ENCODE assay signal across 1 cellular context in the genomic region with DNA sequence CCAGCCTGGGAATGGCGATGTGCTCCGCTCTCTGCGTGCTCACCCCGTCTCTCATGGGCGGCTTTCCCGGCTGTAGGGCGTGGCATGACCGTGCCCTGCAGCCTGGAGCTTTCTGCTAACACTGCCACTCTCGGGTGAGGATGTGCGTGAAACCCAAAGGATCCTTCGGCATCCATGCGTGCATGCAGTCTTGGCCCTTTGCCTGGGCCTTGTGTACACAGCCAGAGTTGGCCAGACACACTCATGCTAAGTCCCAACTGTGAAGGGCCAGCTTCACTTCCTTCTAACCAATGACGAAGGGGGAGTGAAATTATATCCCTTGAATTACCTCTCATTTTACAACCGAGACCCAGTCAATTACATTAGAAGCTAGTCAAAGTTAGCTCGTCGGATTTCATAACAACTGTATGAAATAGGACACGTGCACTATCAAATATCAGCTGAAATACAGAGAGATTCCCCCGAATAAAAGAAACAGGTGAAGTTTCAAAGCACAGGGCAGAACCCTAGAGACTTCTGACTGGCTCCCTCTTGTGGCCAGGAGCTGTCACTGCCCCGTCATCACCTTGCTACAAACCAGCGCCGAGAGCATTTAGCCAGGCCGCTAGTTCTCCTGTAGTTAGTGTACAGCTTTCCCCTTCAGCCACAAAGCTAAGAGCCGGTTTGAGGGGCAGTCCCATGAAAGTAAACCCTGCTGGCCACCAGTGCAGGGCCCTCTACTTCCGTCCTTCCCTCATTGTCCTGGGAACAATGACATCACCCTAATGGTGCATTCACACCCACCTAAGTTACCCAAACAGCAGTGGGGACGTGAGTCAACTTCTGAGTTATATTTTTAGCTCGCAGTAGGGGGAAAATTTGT.
TF ChIP-seq lines count a peak whose summit lies in the region.

No MANE protein-coding gene starts in this region.

TF ChIP-seq in HEK293, 187 proteins besides CTCF, POLR2A, EP300 and RAD21 (continued from another document and continues in another):
- TF ChIP-seq, protein P1, sequence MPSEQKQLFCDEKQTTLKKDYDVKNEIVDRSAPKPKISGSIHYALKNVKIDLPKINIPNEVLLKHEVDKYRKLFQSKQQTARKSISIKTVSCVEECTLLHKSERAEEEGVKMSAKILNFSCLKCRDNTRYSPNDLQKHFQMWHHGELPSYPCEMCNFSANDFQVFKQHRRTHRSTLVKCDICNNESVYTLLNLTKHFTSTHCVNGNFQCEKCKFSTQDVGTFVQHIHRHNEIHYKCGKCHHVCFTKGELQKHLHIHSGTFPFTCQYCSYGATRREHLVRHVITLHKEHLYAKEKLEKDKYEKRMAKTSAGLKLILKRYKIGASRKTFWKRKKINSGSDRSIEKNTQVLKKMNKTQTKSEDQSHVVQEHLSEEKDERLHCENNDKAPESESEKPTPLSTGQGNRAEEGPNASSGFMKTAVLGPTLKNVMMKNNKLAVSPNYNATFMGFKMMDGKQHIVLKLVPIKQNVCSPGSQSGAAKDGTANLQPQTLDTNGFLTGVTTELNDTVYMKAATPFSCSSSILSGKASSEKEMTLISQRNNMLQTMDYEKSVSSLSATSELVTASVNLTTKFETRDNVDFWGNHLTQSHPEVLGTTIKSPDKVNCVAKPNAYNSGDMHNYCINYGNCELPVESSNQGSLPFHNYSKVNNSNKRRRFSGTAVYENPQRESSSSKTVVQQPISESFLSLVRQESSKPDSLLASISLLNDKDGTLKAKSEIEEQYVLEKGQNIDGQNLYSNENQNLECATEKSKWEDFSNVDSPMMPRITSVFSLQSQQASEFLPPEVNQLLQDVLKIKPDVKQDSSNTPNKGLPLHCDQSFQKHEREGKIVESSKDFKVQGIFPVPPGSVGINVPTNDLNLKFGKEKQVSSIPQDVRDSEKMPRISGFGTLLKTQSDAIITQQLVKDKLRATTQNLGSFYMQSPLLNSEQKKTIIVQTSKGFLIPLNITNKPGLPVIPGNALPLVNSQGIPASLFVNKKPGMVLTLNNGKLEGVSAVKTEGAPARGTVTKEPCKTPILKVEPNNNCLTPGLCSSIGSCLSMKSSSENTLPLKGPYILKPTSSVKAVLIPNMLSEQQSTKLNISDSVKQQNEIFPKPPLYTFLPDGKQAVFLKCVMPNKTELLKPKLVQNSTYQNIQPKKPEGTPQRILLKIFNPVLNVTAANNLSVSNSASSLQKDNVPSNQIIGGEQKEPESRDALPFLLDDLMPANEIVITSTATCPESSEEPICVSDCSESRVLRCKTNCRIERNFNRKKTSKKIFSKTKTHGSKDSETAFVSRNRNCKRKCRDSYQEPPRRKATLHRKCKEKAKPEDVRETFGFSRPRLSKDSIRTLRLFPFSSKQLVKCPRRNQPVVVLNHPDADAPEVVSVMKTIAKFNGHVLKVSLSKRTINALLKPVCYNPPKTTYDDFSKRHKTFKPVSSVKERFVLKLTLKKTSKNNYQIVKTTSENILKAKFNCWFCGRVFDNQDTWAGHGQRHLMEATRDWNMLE (tag by site-specific recombination; conservative IDR thresholded peaks at IDR 0.05; ENCODE audit: low read depth): peak; percentile 45; the same call in 1 of the 2 replicates
- TF ChIP-seq ZNF10 (tag by site-specific recombination; IDR thresholded peaks at IDR 0.05) (peak; percentile 92), ZNF146 (tag by site-specific recombination; IDR thresholded peaks at IDR 0.05) (no peak), EGR2 (tag by site-specific recombination; IDR thresholded peaks at IDR 0.05; ENCODE audit: low read depth) (0 out of 2 replicates have a peak, but pooled peaks have one; percentile 18), ZNF658 (tag by site-specific recombination; IDR thresholded peaks at IDR 0.05) (no peak), ZNF785 (tag by site-specific recombination; IDR thresholded peaks at IDR 0.05) (no peak), ZNF596 (tag by site-specific recombination; IDR thresholded peaks at IDR 0.05) (no peak), ZNF433 (tag by site-specific recombination; IDR thresholded peaks at IDR 0.05; ENCODE audit: low read depth) (no peak), KLF8 (tag by site-specific recombination; IDR thresholded peaks at IDR 0.05) (0 out of 2 replicates have a peak, but pooled peaks have one; percentile 20), ZNF155 (tag by site-specific recombination; IDR thresholded peaks at IDR 0.05) (no peak), ZNF2 (tag by site-specific recombination; IDR thresholded peaks at IDR 0.05) (0 out of 2 replicates have a peak, but pooled peaks have one; percentile 60), ZNF350 (tag by site-specific recombination; IDR thresholded peaks at IDR 0.05) (peak; percentile 62; the same call in 1 of the 2 replicates), ZNF37A (tag by site-specific recombination; IDR thresholded peaks at IDR 0.05) (no peak), ZFHX2 (tag by site-specific recombination; conservative IDR thresholded peaks at IDR 0.05) (peak; percentile 80), ZNF19 (tag by site-specific recombination; IDR thresholded peaks at IDR 0.05; ENCODE audit: low read depth) (no peak), KLF9 (tag by site-specific recombination; IDR thresholded peaks at IDR 0.05; ENCODE audit: low read depth) (no peak), SP3 (tag by site-specific recombination; IDR thresholded peaks at IDR 0.05) (no peak), ZNF223 (tag by site-specific recombination; IDR thresholded peaks at IDR 0.05) (no peak), ZNF549 (tag by site-specific recombination; IDR thresholded peaks at IDR 0.05) (no peak), ZBTB17 (tag by site-specific recombination; IDR thresholded peaks at IDR 0.05) (peak; percentile 34; the same call in 1 of the 2 replicates), ZFP37 (tag by site-specific recombination; IDR thresholded peaks at IDR 0.05) (peak; percentile 68; the same call in 1 of the 2 replicates), ZNF501 (tag by site-specific recombination; IDR thresholded peaks at IDR 0.05) (0 out of 2 replicates have a peak, but pooled peaks have one; percentile 32), ZNF423 (tag by site-specific recombination; IDR thresholded peaks at IDR 0.05) (no peak), ZNF292 (tag by site-specific recombination; IDR thresholded peaks at IDR 0.05; ENCODE audit: borderline replicate concordance, low read depth) (no peak), ZNF544 (tag by site-specific recombination; IDR thresholded peaks at IDR 0.05) (no peak), ZNF211 (tag by site-specific recombination; IDR thresholded peaks at IDR 0.05; ENCODE audit: low read depth) (no peak), ZNF529 (tag by site-specific recombination; IDR thresholded peaks at IDR 0.05; ENCODE audit: insufficient replicate concordance) (no peak), HOXA7 (CRISPR knock-in tag; IDR thresholded peaks at IDR 0.05; ENCODE audit: borderline replicate concordance) (no peak), GLIS1 (tag by site-specific recombination; IDR thresholded peaks at IDR 0.05) (no peak), ZBTB20 (tag by site-specific recombination; IDR thresholded peaks at IDR 0.05) (peak; percentile 37; the same call in 1 of the 2 replicates), FEZF1 (tag by site-specific recombination; IDR thresholded peaks at IDR 0.05) (0 out of 2 replicates have a peak, but pooled peaks have one; percentile 13), ZXDB (tag by site-specific recombination; IDR thresholded peaks at IDR 0.05) (no peak), ZNF169 (tag by site-specific recombination; IDR thresholded peaks at IDR 0.05) (no peak), ZNF747 (tag by site-specific recombination; IDR thresholded peaks at IDR 0.05) (no peak), ZNF555 (tag by site-specific recombination; conservative IDR thresholded peaks at IDR 0.05) (no peak)
- TF ChIP-seq, protein P2, sequence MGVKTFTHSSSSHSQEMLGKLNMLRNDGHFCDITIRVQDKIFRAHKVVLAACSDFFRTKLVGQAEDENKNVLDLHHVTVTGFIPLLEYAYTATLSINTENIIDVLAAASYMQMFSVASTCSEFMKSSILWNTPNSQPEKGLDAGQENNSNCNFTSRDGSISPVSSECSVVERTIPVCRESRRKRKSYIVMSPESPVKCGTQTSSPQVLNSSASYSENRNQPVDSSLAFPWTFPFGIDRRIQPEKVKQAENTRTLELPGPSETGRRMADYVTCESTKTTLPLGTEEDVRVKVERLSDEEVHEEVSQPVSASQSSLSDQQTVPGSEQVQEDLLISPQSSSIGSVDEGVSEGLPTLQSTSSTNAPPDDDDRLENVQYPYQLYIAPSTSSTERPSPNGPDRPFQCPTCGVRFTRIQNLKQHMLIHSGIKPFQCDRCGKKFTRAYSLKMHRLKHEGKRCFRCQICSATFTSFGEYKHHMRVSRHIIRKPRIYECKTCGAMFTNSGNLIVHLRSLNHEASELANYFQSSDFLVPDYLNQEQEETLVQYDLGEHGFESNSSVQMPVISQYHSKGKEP (tag by site-specific recombination; IDR thresholded peaks at IDR 0.05): peak; percentile 74
- TF ChIP-seq, protein P3, sequence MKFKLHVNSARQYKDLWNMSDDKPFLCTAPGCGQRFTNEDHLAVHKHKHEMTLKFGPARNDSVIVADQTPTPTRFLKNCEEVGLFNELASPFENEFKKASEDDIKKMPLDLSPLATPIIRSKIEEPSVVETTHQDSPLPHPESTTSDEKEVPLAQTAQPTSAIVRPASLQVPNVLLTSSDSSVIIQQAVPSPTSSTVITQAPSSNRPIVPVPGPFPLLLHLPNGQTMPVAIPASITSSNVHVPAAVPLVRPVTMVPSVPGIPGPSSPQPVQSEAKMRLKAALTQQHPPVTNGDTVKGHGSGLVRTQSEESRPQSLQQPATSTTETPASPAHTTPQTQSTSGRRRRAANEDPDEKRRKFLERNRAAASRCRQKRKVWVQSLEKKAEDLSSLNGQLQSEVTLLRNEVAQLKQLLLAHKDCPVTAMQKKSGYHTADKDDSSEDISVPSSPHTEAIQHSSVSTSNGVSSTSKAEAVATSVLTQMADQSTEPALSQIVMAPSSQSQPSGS (tag by site-specific recombination; IDR thresholded peaks at IDR 0.05; ENCODE audit: low read depth): peak; percentile 95
- TF ChIP-seq, protein P4, sequence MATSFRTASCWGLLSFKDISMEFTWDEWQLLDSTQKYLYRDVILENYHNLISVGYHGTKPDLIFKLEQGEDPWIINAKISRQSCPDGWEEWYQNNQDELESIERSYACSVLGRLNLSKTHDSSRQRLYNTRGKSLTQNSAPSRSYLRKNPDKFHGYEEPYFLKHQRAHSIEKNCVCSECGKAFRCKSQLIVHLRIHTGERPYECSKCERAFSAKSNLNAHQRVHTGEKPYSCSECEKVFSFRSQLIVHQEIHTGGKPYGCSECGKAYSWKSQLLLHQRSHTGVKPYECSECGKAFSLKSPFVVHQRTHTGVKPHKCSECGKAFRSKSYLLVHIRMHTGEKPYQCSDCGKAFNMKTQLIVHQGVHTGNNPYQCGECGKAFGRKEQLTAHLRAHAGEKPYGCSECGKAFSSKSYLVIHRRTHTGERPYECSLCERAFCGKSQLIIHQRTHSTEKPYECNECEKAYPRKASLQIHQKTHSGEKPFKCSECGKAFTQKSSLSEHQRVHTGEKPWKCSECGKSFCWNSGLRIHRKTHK (tag by site-specific recombination; IDR thresholded peaks at IDR 0.05): no peak
- TF ChIP-seq, protein P5, sequence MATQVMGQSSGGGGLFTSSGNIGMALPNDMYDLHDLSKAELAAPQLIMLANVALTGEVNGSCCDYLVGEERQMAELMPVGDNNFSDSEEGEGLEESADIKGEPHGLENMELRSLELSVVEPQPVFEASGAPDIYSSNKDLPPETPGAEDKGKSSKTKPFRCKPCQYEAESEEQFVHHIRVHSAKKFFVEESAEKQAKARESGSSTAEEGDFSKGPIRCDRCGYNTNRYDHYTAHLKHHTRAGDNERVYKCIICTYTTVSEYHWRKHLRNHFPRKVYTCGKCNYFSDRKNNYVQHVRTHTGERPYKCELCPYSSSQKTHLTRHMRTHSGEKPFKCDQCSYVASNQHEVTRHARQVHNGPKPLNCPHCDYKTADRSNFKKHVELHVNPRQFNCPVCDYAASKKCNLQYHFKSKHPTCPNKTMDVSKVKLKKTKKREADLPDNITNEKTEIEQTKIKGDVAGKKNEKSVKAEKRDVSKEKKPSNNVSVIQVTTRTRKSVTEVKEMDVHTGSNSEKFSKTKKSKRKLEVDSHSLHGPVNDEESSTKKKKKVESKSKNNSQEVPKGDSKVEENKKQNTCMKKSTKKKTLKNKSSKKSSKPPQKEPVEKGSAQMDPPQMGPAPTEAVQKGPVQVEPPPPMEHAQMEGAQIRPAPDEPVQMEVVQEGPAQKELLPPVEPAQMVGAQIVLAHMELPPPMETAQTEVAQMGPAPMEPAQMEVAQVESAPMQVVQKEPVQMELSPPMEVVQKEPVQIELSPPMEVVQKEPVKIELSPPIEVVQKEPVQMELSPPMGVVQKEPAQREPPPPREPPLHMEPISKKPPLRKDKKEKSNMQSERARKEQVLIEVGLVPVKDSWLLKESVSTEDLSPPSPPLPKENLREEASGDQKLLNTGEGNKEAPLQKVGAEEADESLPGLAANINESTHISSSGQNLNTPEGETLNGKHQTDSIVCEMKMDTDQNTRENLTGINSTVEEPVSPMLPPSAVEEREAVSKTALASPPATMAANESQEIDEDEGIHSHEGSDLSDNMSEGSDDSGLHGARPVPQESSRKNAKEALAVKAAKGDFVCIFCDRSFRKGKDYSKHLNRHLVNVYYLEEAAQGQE (tag by site-specific recombination; IDR thresholded peaks at IDR 0.05): no peak
- TF ChIP-seq, protein P6, sequence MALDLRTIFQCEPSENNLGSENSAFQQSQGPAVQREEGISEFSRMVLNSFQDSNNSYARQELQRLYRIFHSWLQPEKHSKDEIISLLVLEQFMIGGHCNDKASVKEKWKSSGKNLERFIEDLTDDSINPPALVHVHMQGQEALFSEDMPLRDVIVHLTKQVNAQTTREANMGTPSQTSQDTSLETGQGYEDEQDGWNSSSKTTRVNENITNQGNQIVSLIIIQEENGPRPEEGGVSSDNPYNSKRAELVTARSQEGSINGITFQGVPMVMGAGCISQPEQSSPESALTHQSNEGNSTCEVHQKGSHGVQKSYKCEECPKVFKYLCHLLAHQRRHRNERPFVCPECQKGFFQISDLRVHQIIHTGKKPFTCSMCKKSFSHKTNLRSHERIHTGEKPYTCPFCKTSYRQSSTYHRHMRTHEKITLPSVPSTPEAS (tag by site-specific recombination; IDR thresholded peaks at IDR 0.05): no peak
- TF ChIP-seq, protein P7, sequence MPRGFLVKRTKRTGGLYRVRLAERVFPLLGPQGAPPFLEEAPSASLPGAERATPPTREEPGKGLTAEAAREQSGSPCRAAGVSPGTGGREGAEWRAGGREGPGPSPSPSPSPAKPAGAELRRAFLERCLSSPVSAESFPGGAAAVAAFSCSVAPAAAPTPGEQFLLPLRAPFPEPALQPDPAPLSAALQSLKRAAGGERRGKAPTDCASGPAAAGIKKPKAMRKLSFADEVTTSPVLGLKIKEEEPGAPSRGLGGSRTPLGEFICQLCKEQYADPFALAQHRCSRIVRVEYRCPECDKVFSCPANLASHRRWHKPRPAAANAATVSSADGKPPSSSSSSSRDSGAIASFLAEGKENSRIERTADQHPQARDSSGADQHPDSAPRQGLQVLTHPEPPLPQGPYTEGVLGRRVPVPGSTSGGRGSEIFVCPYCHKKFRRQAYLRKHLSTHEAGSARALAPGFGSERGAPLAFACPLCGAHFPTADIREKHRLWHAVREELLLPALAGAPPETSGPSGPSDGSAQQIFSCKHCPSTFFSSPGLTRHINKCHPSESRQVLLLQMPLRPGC (tag by site-specific recombination; IDR thresholded peaks at IDR 0.05): no peak
